Comparison of ENCODE assay signal across 8 cellular contexts in genomic region chr3:101851833-101852232, GRCh38. TPM values are rescaled to one million over a fixed set of nuclear protein-coding genes. Genes with fewer than 3 reads are reported as not detected.
DNase-seq lines count a peak whose midpoint lies in the region; ATAC-seq, FAIRE-seq and TF ChIP-seq lines count a peak whose summit lies in the region.

No MANE protein-coding gene starts in this region.

- CTCF ChIA-PET in HepG2 (lab: Yijun Ruan, JAX; ENCODE audit: low intra/inter-chr PET ratio, low total read pairs): no interaction called here

- DNase-seq in activated T-cell treated with anti-CD3 and anti-CD28 coated beads, Interleukin-2, amount 50 U/mL, for 24 hours: no peak
- DNase-seq in activated T-cell treated with anti-CD3 and anti-CD28 coated beads, Interleukin-2, amount 50 U/mL, for 48 hours: no peak
- peak; percentile 26 for DNase-seq in adipocyte (ENCODE audit: low read depth)
- no peak for DNase-seq in HepG2 (ENCODE audit: low spot score)
- no peak for DNase-seq in thoracic aorta (ENCODE audit: low spot score)
- DNase-seq in activated CD4-positive, CD25-positive, alpha-beta regulatory T cell treated with anti-CD3 and anti-CD28 coated beads, Interleukin-2, amount 50 U/mL, for 72 hours: no peak
- no peak for DNase-seq in NK-92 treated with Interleukin-12 subunit alpha and Interleukin-12 subunit beta, amount 100 ng/mL, for 24 hours (lab: John Stamatoyannopoulos, UW)

- 31% methylated on average over 4 of the region's 4 CpGs for WGBS in HepG2 (ENCODE audit: low lambda C conversion rate)

- H3K79me2 ChIP-seq in HepG2 (ENCODE audit: insufficient read depth, low read length): peaks cover 29% of the 10 kb centered on the region

- ATAC-seq in HepG2 (no peak), thoracic aorta (ENCODE audit: insufficient number of reproducible peaks, low FRiP score, low read depth) (no peak), GM21367 (IDR thresholded peaks at IDR 0.05; ENCODE audit: unreplicated experiment) (no peak)

- no peak overlapping the region for H2AFZ ChIP-seq in HepG2 (ENCODE audit: low read length)

- peaks cover 54% of the 10 kb centered on the region for H4K20me1 ChIP-seq in HepG2 (ENCODE audit: insufficient read depth, low read length)

- peak overlapping the region; percentile 99 for H3K27ac Mint-ChIP-seq in activated T-cell treated with anti-CD3 and anti-CD28 coated beads, Interleukin-2, amount 50 U/mL, for 24 hours

- peaks cover 30% of the 10 kb centered on the region for H3K4me1 ChIP-seq in adipocyte (ENCODE audit: control insufficient read depth, insufficient read depth, low read length)
- H3K4me1 ChIP-seq in HepG2 (ENCODE audit: insufficient read depth, low read length): peaks cover 73% of the 10 kb centered on the region
- peaks cover 46 to 57% of the 10 kb centered on the region in 2 donors for H3K4me1 ChIP-seq in thoracic aorta (ENCODE audit: control insufficient read depth in 1 of 2, low read depth in 2 of 2)

- intact Hi-C loops in HepG2 (cut with micrococcal nuclease; ENCODE audit: unreplicated experiment): loop anchor here (1.0 kb wide), 1 partner anchor 25 kb away; no protein-coding TSS in a partner anchor

- peaks cover 69% of the 10 kb centered on the region for H3K4me1 Mint-ChIP-seq in activated T-cell treated with anti-CD3 and anti-CD28 coated beads, Interleukin-2, amount 50 U/mL, for 24 hours (ENCODE audit: low read depth)

- FAIRE-seq in HepG2 (lab: Jason Lieb, UNC): peak; percentile 56

- H3K27me3 ChIP-seq in adipocyte (replicated peaks; ENCODE audit: control insufficient read depth, insufficient read depth, low read length): no peaks in the 10 kb centered on the region
- H3K27me3 ChIP-seq in HepG2 (ENCODE audit: control insufficient read depth in 1 of 2, insufficient read depth in 2 of 2, low read length in 2 of 2): no peaks in the 10 kb centered on the region; a peak in 1 of 5 replicates
- H3K27me3 ChIP-seq in thoracic aorta (replicated peaks; ENCODE audit: insufficient read depth): no peaks in the 10 kb centered on the region

- H3K4me2 ChIP-seq in HepG2 (ENCODE audit: low read depth, low read length): peak overlapping the region; percentile 84

- TF ChIP-seq CTCF in HepG2 (CRISPR knock-in tag; IDR thresholded peaks at IDR 0.05) (no peak), thoracic aorta (IDR thresholded peaks at IDR 0.05) (no peak)

- H3K9me3 ChIP-seq in adipocyte (ENCODE audit: control insufficient read depth, low read length) (no peaks in the 10 kb centered on the region), HepG2 (ENCODE audit: low read length) (no peaks in the 10 kb centered on the region), thoracic aorta (no peaks in the 10 kb centered on the region)

- no peaks in the 10 kb centered on the region for H3K27me3 Mint-ChIP-seq in activated T-cell treated with anti-CD3 and anti-CD28 coated beads, Interleukin-2, amount 50 U/mL, for 24 hours

- TF ChIP-seq POLR2A in HepG2 (IDR thresholded peaks at IDR 0.05; ENCODE audit: insufficient read depth in 1 of 2, low read depth in 2 of 2, low read length in 2 of 2): peak in 1 of 2 experiments; percentile 31; a peak in 1 of 4 replicates

- no peak overlapping the region for H3K27ac ChIP-seq in HepG2 (ENCODE audit: extremely low read length, insufficient read depth, low read length)
- H3K27ac ChIP-seq in thoracic aorta: peak overlapping the region; percentile 97 to 99

- TF ChIP-seq EP300 in HepG2 (IDR thresholded peaks at IDR 0.05; ENCODE audit: low read depth in 2 of 2, low read length in 2 of 2) (no peak), HepG2 (CRISPR knock-in tag; IDR thresholded peaks at IDR 0.05; ENCODE audit: borderline replicate concordance) (no peak)

- in situ Hi-C loops in HepG2 (cut with HindIII; ENCODE audit: extremely low pct_ligation_motif_present, low pct_unique_long_range_greater_than_20kb): no loop called here

- H3K9me3 Mint-ChIP-seq in activated T-cell treated with anti-CD3 and anti-CD28 coated beads, Interleukin-2, amount 50 U/mL, for 24 hours: no peaks in the 10 kb centered on the region

- POLR2A ChIA-PET in HepG2 (lab: Yijun Ruan, JAX): interaction anchor here (0.8 to 1.9 kb wide), 4 partner anchors 11 to 37 kb away, joined by 3 to 11 read pairs (median 4); no protein-coding TSS in a partner anchor

- peak overlapping the region; percentile 97 for H3K4me3 Mint-ChIP-seq in activated T-cell treated with anti-CD3 and anti-CD28 coated beads, Interleukin-2, amount 50 U/mL, for 24 hours

- H3K36me3 Mint-ChIP-seq in activated T-cell treated with anti-CD3 and anti-CD28 coated beads, Interleukin-2, amount 50 U/mL, for 24 hours (ENCODE audit: low read depth): peaks cover 72% of the 10 kb centered on the region

- peaks cover 53% of the 10 kb centered on the region for H3K36me3 ChIP-seq in adipocyte (ENCODE audit: control insufficient read depth, insufficient read depth, low read length, severe bottlenecking)
- peaks cover 25 to 47% of the 10 kb centered on the region in 2 experiments for H3K36me3 ChIP-seq in HepG2 (replicated peaks in 1 of 2; ENCODE audit: control insufficient read depth in 1 of 2, insufficient read depth in 2 of 2, low read length in 2 of 2)
- H3K36me3 ChIP-seq in thoracic aorta: peaks cover 51% of the 10 kb centered on the region

- BruUV-seq in HepG2 (replicated peaks; lab: Mats Ljungman, UMichigan): no TSS peak

- no peak for TF ChIP-seq RAD21 in HepG2 (CRISPR knock-in tag; IDR thresholded peaks at IDR 0.05)

- H3K4me3 ChIP-seq in adipocyte (ENCODE audit: low read length) (peak overlapping the region; percentile 97), HepG2 (replicated peaks in 1 of 3; ENCODE audit: insufficient read depth in 1 of 3, low read depth in 2 of 3, low read length in 3 of 3) (peak overlapping the region; percentile 87 to 96 (median 95); a peak in 5 of 6 replicates), thoracic aorta (peak overlapping the region; percentile 83)

- H3K9ac ChIP-seq in adipocyte (ENCODE audit: low read length) (peak overlapping the region; percentile 97), HepG2 (ENCODE audit: insufficient read depth, low read depth, low read length) (no peak overlapping the region; the same call in 1 of the 2 replicates)

TF ChIP-seq in HepG2, 621 proteins besides CTCF, POLR2A, EP300 and RAD21:
- TF ChIP-seq POLR2G (IDR thresholded peaks at IDR 0.05; ENCODE audit: low read depth, low read length) (peak; percentile 27; the same call in 1 of the 2 replicates), SRY (CRISPR knock-in tag; IDR thresholded peaks at IDR 0.05) (no peak), SAP130 (CRISPR knock-in tag; IDR thresholded peaks at IDR 0.05; ENCODE audit: low read depth) (peak; percentile 18; the same call in 1 of the 2 replicates), YEATS2 (CRISPR knock-in tag; IDR thresholded peaks at IDR 0.05; ENCODE audit: borderline replicate concordance) (no peak), HNF4A (CRISPR knock-in tag; IDR thresholded peaks at IDR 0.05) (peak; percentile 32; the same call in 1 of the 2 replicates), SMAD3 (CRISPR knock-in tag; IDR thresholded peaks at IDR 0.05) (0 out of 2 replicates have a peak, but pooled peaks have one; percentile 14), CEBPG (CRISPR knock-in tag; IDR thresholded peaks at IDR 0.05) (peak; percentile 61), HNF4G (IDR thresholded peaks at IDR 0.05; ENCODE audit: borderline replicate concordance, low read depth, low read length) (0 out of 2 replicates have a peak, but pooled peaks have one; percentile 54), HNF4G (CRISPR knock-in tag; IDR thresholded peaks at IDR 0.05; ENCODE audit: borderline replicate concordance, low read depth) (no peak), CEBPB (IDR thresholded peaks at IDR 0.05; ENCODE audit: borderline replicate concordance, low read depth, low read length) (peak; percentile 53; the same call in 1 of the 2 replicates), RBFOX2 (IDR thresholded peaks at IDR 0.05; ENCODE audit: low read depth, low read length) (0 out of 2 replicates have a peak, but pooled peaks have one; percentile 33), ZNF235 (CRISPR knock-in tag; IDR thresholded peaks at IDR 0.05; ENCODE audit: borderline replicate concordance) (no peak)

RNA-seq across cellular contexts. Expression of gene NFKBIZ, which starts 2.5 kb away (rescaled TPM):
- total RNA-seq in HepG2 (2016; rRNA removed; fragmentation: Illumina TruSeq; extraction: Trizol) (5.5 and 25.9 TPM in 2 replicates), thoracic aorta (100 to 1,000 TPM; 206 to 225 TPM)
- total RNA-seq in HepG2 (2016; cell fraction: cytosol; rRNA removed; fragmentation: Illumina TruSeq; extraction: Trizol; ENCODE audit: low read depth): 2.7 and 3.1 TPM in 2 replicates
- 5.7 and 27.3 TPM in 2 replicates for total RNA-seq in HepG2 (2016; cell fraction: insoluble cytoplasmic fraction; rRNA removed; fragmentation: Illumina TruSeq; extraction: Trizol)
- 4.4 and 4.9 TPM in 2 replicates for total RNA-seq in HepG2 (2016; cell fraction: membrane; rRNA removed; fragmentation: Illumina TruSeq; extraction: Trizol)
- 68.6 TPM in 2 replicates for total RNA-seq in HepG2 (2016; cell fraction: nucleus; rRNA removed; fragmentation: Illumina TruSeq; extraction: Trizol)
- 60.6 and 64.4 TPM in 2 replicates for polyA plus RNA-seq in HepG2 (2011; rRNA removed)
- polyA plus RNA-seq in HepG2 (2011; cell fraction: cytosol; rRNA removed): 15.1 and 18.0 TPM in 2 replicates
- 119 and 131 TPM in 2 replicates for polyA plus RNA-seq in HepG2 (2011; cell fraction: nucleus; rRNA removed)
- 6.7 and 12.3 TPM in 2 replicates for polyA plus RNA-seq in HepG2 (2012)
- 1.2 and 1.6 TPM in 2 replicates for polyA plus RNA-seq in HepG2 (2016; cell fraction: cytosol; fragmentation: Illumina TruSeq; extraction: Trizol; ENCODE audit: low read depth)
- polyA plus RNA-seq in HepG2 (2016; cell fraction: insoluble cytoplasmic fraction; fragmentation: Illumina TruSeq; extraction: Trizol; ENCODE audit: low read depth): 3.7 and 4.3 TPM in 2 replicates
- polyA plus RNA-seq in HepG2 (2016; cell fraction: membrane; fragmentation: Illumina TruSeq; extraction: Trizol; ENCODE audit: low read depth): 1.9 and 2.3 TPM in 2 replicates
- 93.3 and 117 TPM in 2 replicates for polyA plus RNA-seq in HepG2 (2016; cell fraction: nucleus; fragmentation: Illumina TruSeq; extraction: Trizol; ENCODE audit: insufficient read depth, low read depth)
- polyA minus RNA-seq in HepG2 (2011; rRNA and poly(A)+ RNA removed; ENCODE audit: low replicate concordance): 12.8 and 49.4 TPM in 2 replicates
- polyA minus RNA-seq in HepG2 (2011; cell fraction: cytosol; rRNA and poly(A)+ RNA removed): 11.4 and 16.5 TPM in 2 replicates
- polyA minus RNA-seq in HepG2 (2011; cell fraction: nucleus; rRNA and poly(A)+ RNA removed): 170 and 306 TPM in 2 replicates
